ENCODE assay signal across 29 cellular contexts in genomic region chr15:97755726-97756125, GRCh38.
DNase-seq lines count a peak whose midpoint lies in the region; ATAC-seq, FAIRE-seq and TF ChIP-seq lines count a peak whose summit lies in the region.
"Had no signal": no experiment of that assay in that cellular context is flagged by ENCODE, and none has a peak within 500 bp of the region (broad histone marks: within the 10 kb centered on the region; RNA-seq: fewer than 3 reads in every experiment).

No MANE protein-coding gene starts in this region.

- no peak overlapping the region for H2AFZ ChIP-seq in HepG2 (ENCODE audit: low read length)

- TF ChIP-seq RAD21 in liver (IDR thresholded peaks at IDR 0.05) (no peak), HepG2 (CRISPR knock-in tag; IDR thresholded peaks at IDR 0.05) (no peak)

- no peaks in the 10 kb centered on the region for H3K27me3 ChIP-seq in liver (ENCODE audit: control insufficient read depth in 4 of 4, insufficient read depth in 4 of 4, low read length in 3 of 4)
- H3K27me3 ChIP-seq in HepG2 (ENCODE audit: control insufficient read depth in 1 of 2, insufficient read depth in 2 of 2, low read length in 2 of 2), result peaks cover 0 to 2% of the 10 kb centered on the region in 2 experiments; a peak in 1 of 5 replicates
- H3K27me3 ChIP-seq in right lobe of liver, result no peaks in the 10 kb centered on the region
- no peaks in the 10 kb centered on the region for H3K27me3 ChIP-seq in prostate gland (replicated peaks; ENCODE audit: insufficient read depth)

- CTCF ChIA-PET in HepG2 (lab: Yijun Ruan, JAX; ENCODE audit: low intra/inter-chr PET ratio, low total read pairs), result no interaction called here

- H3K79me2 ChIP-seq in HepG2 (ENCODE audit: insufficient read depth, low read length), result no peaks in the 10 kb centered on the region

- no peak overlapping the region for H3K4me3 Mint-ChIP-seq in neural crest cell
- H3K4me3 Mint-ChIP-seq: B cell; CD14-positive monocyte; CD4-positive, alpha-beta memory T cell; CD4-positive, alpha-beta T cell; CD4-positive, CD25-positive, alpha-beta regulatory T cell; CD8-positive, alpha-beta memory T cell; CD8-positive, alpha-beta T cell had no signal

- H3K9me3 ChIP-seq in liver (ENCODE audit: control insufficient read depth in 4 of 4, low read length in 3 of 4), result no peaks in the 10 kb centered on the region
- H3K9me3 ChIP-seq in HepG2 (ENCODE audit: low read length), result no peaks in the 10 kb centered on the region
- H3K9me3 ChIP-seq in right lobe of liver, result no peaks in the 10 kb centered on the region
- H3K9me3 ChIP-seq in prostate gland, result no peaks in the 10 kb centered on the region
- H3K9me3 ChIP-seq: A549; BE2C; BLaER1; BLaER1 treated with 17β-estradiol and CSF1 and Interleukin-3, amounts not matched to agents 10 nM and 100 nM; Caco-2 had no signal

- FAIRE-seq in HepG2 (lab: Jason Lieb, UNC), result no peak
- no peak for FAIRE-seq in D721Med (lab: Jason Lieb, UNC)
- no peak for FAIRE-seq in HTR-8/SVneo (lab: Jason Lieb, UNC)

- peaks cover 1 to 15% (median 11%) of the 10 kb centered on the region in 4 donors for H3K4me1 ChIP-seq in liver (ENCODE audit: control insufficient read depth in 4 of 4, insufficient read depth in 4 of 4, low read length in 3 of 4)
- H3K4me1 ChIP-seq in HepG2 (ENCODE audit: insufficient read depth, low read length), result no peaks in the 10 kb centered on the region
- H3K4me1 ChIP-seq in right lobe of liver, result no peaks in the 10 kb centered on the region
- no peaks in the 10 kb centered on the region for H3K4me1 ChIP-seq in prostate gland (replicated peaks)
- H3K4me1 ChIP-seq: A549, BE2C, BLaER1, Caco-2 had no signal

- H3K9ac ChIP-seq in liver (ENCODE audit: low read depth in 1 of 2, low read length in 2 of 2), result no peak overlapping the region
- H3K9ac ChIP-seq in HepG2 (ENCODE audit: insufficient read depth, low read depth, low read length), result no peak overlapping the region
- H3K9ac ChIP-seq: BLaER1; BLaER1 treated with 17β-estradiol and CSF1 and Interleukin-3, amounts not matched to agents 10 nM and 100 nM had no signal

- H3K27ac ChIP-seq in liver (ENCODE audit: low read depth in 1 of 2, low read length in 2 of 2) (no peak overlapping the region), HepG2 (ENCODE audit: extremely low read length, insufficient read depth, low read length) (no peak overlapping the region), right lobe of liver (no peak overlapping the region), prostate gland (no peak overlapping the region)
- H3K27ac ChIP-seq: 22Rv1; A549; BLaER1; BLaER1 treated with 17β-estradiol and CSF1 and Interleukin-3, amounts not matched to agents 10 nM and 100 nM; C4-2B had no signal

- WGBS in liver, result 46% methylated on average over 1 of the region's 1 CpG
- 32% methylated on average over 1 of the region's 1 CpG for WGBS in HepG2 (ENCODE audit: low lambda C conversion rate)
- 33% methylated on average over 1 of the region's 1 CpG for WGBS in right lobe of liver (ENCODE audit: insufficient coverage, low coverage, low lambda C conversion rate, missing lambda C conversion rate)
- 67% methylated on average over 1 of the region's 1 CpG for WGBS in prostate gland

- ATAC-seq in HepG2 (no peak), left lobe of liver (peak; percentile 91), right lobe of liver (peak; percentile 63 to 92 (median 83))
- ATAC-seq: CD8-positive, alpha-beta T cell had no signal

- peaks cover 34% of the 10 kb centered on the region for H3K4me1 Mint-ChIP-seq in neural crest cell
- H3K4me1 Mint-ChIP-seq: B cell; CD4-positive, alpha-beta memory T cell; CD4-positive, CD25-positive, alpha-beta regulatory T cell; CD8-positive, alpha-beta memory T cell had no signal

- no TSS peak for BruUV-seq in HepG2 (replicated peaks; lab: Mats Ljungman, UMichigan)

- H3K27ac Mint-ChIP-seq in neural crest cell (ENCODE audit: unreplicated experiment), result peak overlapping the region; percentile 82
- H3K27ac Mint-ChIP-seq: B cell; CD14-positive monocyte; CD4-positive, alpha-beta memory T cell; CD4-positive, alpha-beta T cell; CD4-positive, CD25-positive, alpha-beta regulatory T cell; CD8-positive, alpha-beta memory T cell; CD8-positive, alpha-beta T cell had no signal

- H3K36me3 ChIP-seq in liver (ENCODE audit: control insufficient read depth in 4 of 4, insufficient read depth in 3 of 4, low read depth in 1 of 4, low read length in 3 of 4) (no peaks in the 10 kb centered on the region), HepG2 (replicated peaks in 1 of 2; ENCODE audit: control insufficient read depth in 1 of 2, insufficient read depth in 2 of 2, low read length in 2 of 2) (no peaks in the 10 kb centered on the region), right lobe of liver (no peaks in the 10 kb centered on the region), prostate gland (no peaks in the 10 kb centered on the region)
- H3K36me3 ChIP-seq: BE2C; BLaER1; BLaER1 treated with 17β-estradiol and CSF1 and Interleukin-3, amounts not matched to agents 10 nM and 100 nM had no signal

- TF ChIP-seq EP300 in HepG2 (IDR thresholded peaks at IDR 0.05; ENCODE audit: low read depth in 2 of 2, low read length in 2 of 2), result no peak
- TF ChIP-seq EP300 in HepG2 (CRISPR knock-in tag; IDR thresholded peaks at IDR 0.05; ENCODE audit: borderline replicate concordance), result no peak

- in situ Hi-C loops in HepG2 (cut with HindIII; ENCODE audit: extremely low pct_ligation_motif_present, low pct_unique_long_range_greater_than_20kb), result loop anchor here (25.0 kb wide), 1 partner anchor 1393 kb away; no protein-coding TSS in a partner anchor

- POLR2A ChIA-PET in HepG2 (lab: Yijun Ruan, JAX), result no interaction called here

- H3K4me2 ChIP-seq in HepG2 (ENCODE audit: low read depth, low read length), result no peak overlapping the region
- H3K4me2 ChIP-seq: A549; BLaER1; BLaER1 treated with 17β-estradiol and CSF1 and Interleukin-3, amounts not matched to agents 10 nM and 100 nM had no signal

- intact Hi-C loops in HepG2 (cut with micrococcal nuclease; ENCODE audit: unreplicated experiment) (loop anchor here (5.0 kb wide), 1 partner anchor 518 kb away; no protein-coding TSS in a partner anchor), right lobe of liver (cut with DNase I) (no loop called here), prostate gland (cut with DNase I) (no loop called here)

- TF ChIP-seq POLR2A in HepG2 (IDR thresholded peaks at IDR 0.05; ENCODE audit: insufficient read depth in 1 of 2, low read depth in 2 of 2, low read length in 2 of 2) (no peak), right lobe of liver (IDR thresholded peaks at IDR 0.05) (no peak), prostate gland (IDR thresholded peaks at IDR 0.05) (no peak)

- H4K20me1 ChIP-seq in HepG2 (ENCODE audit: insufficient read depth, low read length), result no peaks in the 10 kb centered on the region
- H4K20me1 ChIP-seq: BLaER1 had no signal

- H3K36me3 Mint-ChIP-seq in neural crest cell (ENCODE audit: low read depth), result no peaks in the 10 kb centered on the region
- H3K36me3 Mint-ChIP-seq: CD14-positive monocyte; CD4-positive, alpha-beta memory T cell; CD4-positive, CD25-positive, alpha-beta regulatory T cell; CD8-positive, alpha-beta memory T cell; CD8-positive, alpha-beta T cell had no signal

- DNase-seq in HepG2 (ENCODE audit: low spot score) (no peak), left lobe of liver (ENCODE audit: low spot score) (no peak), right lobe of liver (no peak), neural crest cell (ENCODE audit: low read depth, low spot score) (no peak), prostate gland (ENCODE audit: low spot score) (no peak), D721Med (ENCODE audit: insufficient read length, low spot score) (no peak), HTR-8/SVneo (ENCODE audit: insufficient read length, low spot score) (no peak)
- DNase-seq: 8988T; BE2C; C1 segment of cervical spinal cord; CD4-positive, alpha-beta memory T cell; CD4-positive, alpha-beta T cell; CD8-positive, alpha-beta memory T cell; CD8-positive, alpha-beta T cell; DMS 273 treated with DMSO at 0.1 percent for 48 hours; DMS153; DMS79; DMS79 treated with DMSO at 0.1 percent for 48 hours; DND-41 had no signal

- peaks cover 9% of the 10 kb centered on the region for H3K27me3 Mint-ChIP-seq in neural crest cell (ENCODE audit: low read depth)
- H3K27me3 Mint-ChIP-seq: CD4-positive, CD25-positive, alpha-beta regulatory T cell had no signal

- H3K4me3 ChIP-seq in liver (ENCODE audit: low read depth in 1 of 3, low read length in 3 of 3) (peak overlapping the region in 2 of 3 donors; percentile 27 to 56), HepG2 (replicated peaks in 1 of 3; ENCODE audit: insufficient read depth in 1 of 3, low read depth in 2 of 3, low read length in 3 of 3) (no peak overlapping the region), right lobe of liver (peak overlapping the region in 1 of 3 donors; percentile 22), prostate gland (no peak overlapping the region)
- H3K4me3 ChIP-seq: A549; BLaER1; BLaER1 treated with 17β-estradiol and CSF1 and Interleukin-3, amounts not matched to agents 10 nM and 100 nM had no signal

- TF ChIP-seq CTCF in liver (IDR thresholded peaks at IDR 0.05; ENCODE audit: low read depth, low read length, missing input control), result no peak
- TF ChIP-seq CTCF in HepG2 (CRISPR knock-in tag; IDR thresholded peaks at IDR 0.05), result no peak
- no peak for TF ChIP-seq CTCF in right lobe of liver (IDR thresholded peaks at IDR 0.05)
- no peak for TF ChIP-seq CTCF in neural crest cell (conservative IDR thresholded peaks at IDR 0.05)
- no peak for TF ChIP-seq CTCF in prostate gland (IDR thresholded peaks at IDR 0.05)
- no peak for TF ChIP-seq CTCF in D721Med (IDR thresholded peaks at IDR 0.05; ENCODE audit: insufficient read depth, missing control alignments)

- H3K9me3 Mint-ChIP-seq in neural crest cell, result no peaks in the 10 kb centered on the region
- H3K9me3 Mint-ChIP-seq: CD14-positive monocyte; CD4-positive, alpha-beta T cell; CD8-positive, alpha-beta T cell had no signal

TF ChIP-seq in liver, 16 proteins besides CTCF, POLR2A, EP300 and RAD21 (continues in another document):
- TF ChIP-seq ATF3 (IDR thresholded peaks at IDR 0.05) (no peak), HNF4A (conservative IDR thresholded peaks at IDR 0.05) (peak in 1 of 2 donors; percentile 75)

TF ChIP-seq in HepG2, 621 proteins besides CTCF, POLR2A, EP300 and RAD21:
- TF ChIP-seq KDM1A (CRISPR knock-in tag; IDR thresholded peaks at IDR 0.05), result no peak
- TF ChIP-seq FOXO4 (CRISPR knock-in tag; conservative IDR thresholded peaks at IDR 0.05), result no peak

Comparison
In these comparisons a context has a peak if more than half of its experiments do, and no peak if none do; other contexts are left out.
1. H3K4me3 ChIP-seq: peak in liver (2 of 3); none in HepG2 (0 of 3) and prostate gland (0 of 2).